ENCODE assay signal across 8 cellular contexts in the genomic region with DNA sequence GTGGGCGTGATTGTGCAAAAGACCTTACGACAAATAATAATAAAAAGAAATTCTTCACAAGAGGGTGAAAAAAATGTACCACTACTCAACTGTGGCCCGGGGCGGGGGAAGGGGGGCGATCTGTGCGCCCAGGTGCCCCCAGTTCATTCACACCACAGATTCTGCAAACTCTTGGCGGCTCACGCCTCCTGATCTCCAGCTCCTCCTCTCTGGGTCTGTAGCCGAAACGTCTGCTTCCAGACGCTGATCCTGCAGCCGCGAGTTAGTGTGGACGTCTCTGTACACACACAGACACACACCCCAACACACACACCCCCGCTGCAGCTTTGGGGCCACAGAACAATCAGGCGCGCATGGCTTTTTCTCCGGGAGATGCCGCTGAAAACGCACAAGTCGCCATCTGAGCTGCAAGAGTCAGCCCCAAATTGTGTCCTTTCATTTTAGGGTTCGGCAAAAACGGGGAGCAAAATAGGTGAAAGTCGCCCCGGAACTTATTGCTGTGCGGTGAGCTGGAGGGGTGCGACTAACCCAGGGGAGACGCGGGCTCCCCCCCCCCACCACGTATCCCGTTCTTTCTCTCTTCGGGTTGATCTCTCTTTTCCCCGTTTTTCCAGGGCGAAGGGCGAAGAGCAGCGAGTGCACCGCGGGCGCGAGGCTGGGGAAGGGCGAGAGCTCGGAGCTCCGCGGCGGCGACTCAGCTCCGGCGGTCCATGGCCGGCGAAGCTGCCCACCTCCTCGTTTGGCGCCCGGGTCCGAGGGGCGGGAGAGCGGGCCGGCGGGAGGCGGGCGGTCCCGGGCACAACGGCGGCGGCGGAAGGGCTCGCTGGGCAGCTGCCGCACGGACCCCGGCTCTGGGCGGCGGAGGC. TPM values are rescaled to one million over a fixed set of nuclear protein-coding genes. Genes with fewer than 3 reads are reported as not detected.
DNase-seq lines count a peak whose midpoint lies in the region; ATAC-seq, FAIRE-seq and TF ChIP-seq lines count a peak whose summit lies in the region.

No MANE protein-coding gene starts in this region.

- H3K27me3 ChIP-seq in A673 (replicated peaks; ENCODE audit: insufficient read depth, low read depth, low read length, poor library complexity): no peaks in the 10 kb centered on the region
- no peaks in the 10 kb centered on the region for H3K27me3 ChIP-seq in SU-DHL-6 (ENCODE audit: low read length)
- no peaks in the 10 kb centered on the region for H3K27me3 ChIP-seq in neuron (ENCODE audit: insufficient read depth, low read length)

- FAIRE-seq in GM12892 (lab: Jason Lieb, UNC): peak; percentile 38

- H3K4me3 ChIP-seq in A673 (ENCODE audit: low read depth, low read length, poor library complexity, severe bottlenecking): peak overlapping the region; percentile 79
- H3K4me3 ChIP-seq in SU-DHL-6 (ENCODE audit: insufficient read depth, low read length, poor library complexity, severe bottlenecking): no peak overlapping the region
- H3K4me3 ChIP-seq in fibroblast of pulmonary artery (replicated peaks; ENCODE audit: low read depth, low read length): peak overlapping the region; percentile 88
- peak overlapping the region; percentile 99 for H3K4me3 ChIP-seq in neuron (ENCODE audit: low read length)

- H3K9me3 ChIP-seq in A673 (ENCODE audit: low read depth, low read length, poor library complexity, severe bottlenecking): no peaks in the 10 kb centered on the region
- no peaks in the 10 kb centered on the region for H3K9me3 ChIP-seq in SU-DHL-6 (ENCODE audit: insufficient read depth, low read length)
- peaks cover 11% of the 10 kb centered on the region for H3K9me3 ChIP-seq in neuron (ENCODE audit: low read length)

- no peaks in the 10 kb centered on the region for H3K79me2 ChIP-seq in SU-DHL-6 (ENCODE audit: insufficient read depth, low read length)

- H3F3A ChIP-seq in SU-DHL-6 (ENCODE audit: insufficient read depth): no peaks in the 10 kb centered on the region

- TF ChIP-seq POLR2A in GM12892 (IDR thresholded peaks at IDR 0.05; ENCODE audit: low read depth, low read length): no peak

- H4K20me1 ChIP-seq in SU-DHL-6 (ENCODE audit: low read depth, low read length): no peaks in the 10 kb centered on the region

- H2AFZ ChIP-seq in SU-DHL-6 (ENCODE audit: low read depth, low read length, severe bottlenecking) (no peak overlapping the region), neuron (ENCODE audit: low read depth, low read length) (peak overlapping the region; percentile 71)

- intact Hi-C loops in A673 (cut with micrococcal nuclease; ENCODE audit: unreplicated experiment): loop anchor here (2.0 to 5.0 kb wide), 4 partner anchors 60 to 760 kb away; no protein-coding TSS in a partner anchor

- no TSS peak for BruUV-seq in A673 (replicated peaks; lab: Mats Ljungman, UMichigan)

- CTCF ChIA-PET in A673 (lab: Charles Lee): no interaction called here

- H3K9me2 ChIP-seq in SU-DHL-6 (replicated peaks; ENCODE audit: insufficient read depth, low read length): no peaks in the 10 kb centered on the region

- POLR2A ChIA-PET in A673 (lab: Charles Lee; ENCODE audit: low non-redundant PET): interaction anchor here (0.6 kb wide), 2 partner anchors 37 to 51 kb away, joined by 4 read pairs; no protein-coding TSS in a partner anchor

- no peak for ATAC-seq in GM21786 (IDR thresholded peaks at IDR 0.05; ENCODE audit: unreplicated experiment)
- ATAC-seq in HG02623 (IDR thresholded peaks at IDR 0.05; ENCODE audit: unreplicated experiment): no peak

- no peak overlapping the region for H3K9ac ChIP-seq in SU-DHL-6 (ENCODE audit: low read length)

- TF ChIP-seq CTCF in A673 (conservative IDR thresholded peaks at IDR 0.05; ENCODE audit: low read depth, low read length) (no peak), SU-DHL-6 (IDR thresholded peaks at IDR 0.05; ENCODE audit: insufficient read depth, low read length, poor library complexity, severe bottlenecking) (no peak), fibroblast of pulmonary artery (IDR thresholded peaks at IDR 0.05; ENCODE audit: low read length, missing control alignments) (no peak)

- H3K4me1 ChIP-seq in A673 (ENCODE audit: insufficient read depth, low read length, poor library complexity, severe bottlenecking): peaks cover 21% of the 10 kb centered on the region
- H3K4me1 ChIP-seq in neuron (ENCODE audit: insufficient read depth, low read length): peaks cover 18% of the 10 kb centered on the region

- H3K27ac ChIP-seq in A673 (ENCODE audit: low read depth, low read length, poor library complexity, severe bottlenecking) (peak overlapping the region; percentile 81), SU-DHL-6 (ENCODE audit: low read depth, low read length) (no peak overlapping the region)

- DNase-seq in A673 (ENCODE audit: low spot score): peak; percentile 66
- DNase-seq in GM12892 (ENCODE audit: insufficient read length): no peak
- DNase-seq in fibroblast of pulmonary artery (ENCODE audit: low read depth): peak; percentile 70
- DNase-seq in stimulated activated CD4-positive, alpha-beta T cell treated with anti-CD3 and anti-CD28 coated beads, Interleukin-2, amount 100 ng/mL, for 48 hours: no peak

- H3K36me3 ChIP-seq in A673 (ENCODE audit: insufficient read depth, low read length, poor library complexity, severe bottlenecking) (no peaks in the 10 kb centered on the region), SU-DHL-6 (ENCODE audit: low read length) (no peaks in the 10 kb centered on the region), neuron (ENCODE audit: insufficient read depth, low read length) (peaks cover 20% of the 10 kb centered on the region)

- peak overlapping the region; percentile 15 for H3K4me2 ChIP-seq in SU-DHL-6 (ENCODE audit: low read depth, low read length, poor library complexity, severe bottlenecking)

RNA-seq across cellular contexts. Expression of a gene that starts 0.5 kb away (rescaled TPM):
- total RNA-seq in A673 (2021): 15.7 and 18.9 TPM in 2 replicates
- polyA plus RNA-seq in GM12892 (2012; ENCODE audit: missing spikeins): 0.93 TPM

Comparison
In these comparisons a context has a peak if more than half of its experiments do, and no peak if none do; other contexts are left out.
1. DNase-seq: peak in A673 (single experiment) and fibroblast of pulmonary artery (single experiment); none in GM12892 (single experiment) and stimulated activated CD4-positive, alpha-beta T cell treated with anti-CD3 and anti-CD28 coated beads, Interleukin-2, amount 100 ng/mL, for 48 hours (0 of 2).